Comparison of ENCODE assay signal across 7 cellular contexts in genomic region chr19:19380316-19380715, GRCh38. TPM values are rescaled to one million over a fixed set of nuclear protein-coding genes. Genes with fewer than 3 reads are reported as not detected.
A peak's percentile ranks its signal among the peaks of the same experiment; 100 is the strongest.
DNase-seq lines count a peak whose midpoint lies in the region; FAIRE-seq and TF ChIP-seq lines count a peak whose summit lies in the region.
"Not testable (repeated sequence)": the region's sequence is repeated elsewhere in the genome, so short reads cannot be mapped to it uniquely, and the experiment has no call there.

No MANE protein-coding gene starts in this region.

- not testable (repeated sequence) for H3K79me2 ChIP-seq in MM.1S (ENCODE audit: low read length)

- H4K20me1 ChIP-seq in MM.1S (ENCODE audit: insufficient read depth, low read length): not testable (repeated sequence)

- not testable (repeated sequence) for H3K9me3 ChIP-seq in MM.1S (replicated peaks; ENCODE audit: insufficient read depth, low read length); colonic mucosa; kidney (ENCODE audit: control insufficient read depth in 1 of 2, low read length in 2 of 2); mucosa of rectum (ENCODE audit: control insufficient read depth in 2 of 2, low read length in 2 of 2); transverse colon

- H3K9me2 ChIP-seq in MM.1S (replicated peaks; ENCODE audit: insufficient read depth, low read length): not testable (repeated sequence)

- H3K27ac ChIP-seq in MM.1S (ENCODE audit: low read length) (peak overlapping the region; percentile 69; the same call in 1 of the 2 replicates), VCaP (peak overlapping the region; percentile 21; the same call in 1 of the 2 replicates), colonic mucosa (peak overlapping the region; percentile 84), mucosa of rectum (ENCODE audit: low read depth in 2 of 2, low read length in 2 of 2) (peak overlapping the region; percentile 76 to 88), skin epidermis (peak overlapping the region in 11 of 21 experiments; percentile 7 to 61 (median 30)), transverse colon (peak overlapping the region; percentile 72 to 81 (median 75))
- H3K27ac ChIP-seq in kidney (ENCODE audit: low read depth in 2 of 2, low read length in 2 of 2): not testable (repeated sequence)

- not testable (repeated sequence) for H3F3A ChIP-seq in MM.1S (ENCODE audit: insufficient read depth, low read length)

- H3K36me3 ChIP-seq in MM.1S (replicated peaks; ENCODE audit: insufficient read depth, low read length); colonic mucosa; kidney (ENCODE audit: control insufficient read depth in 1 of 2, insufficient read depth in 2 of 2, low read length in 2 of 2); mucosa of rectum (ENCODE audit: control insufficient read depth in 2 of 2, insufficient read depth in 2 of 2, low read length in 2 of 2); transverse colon: not testable (repeated sequence)

- H3K4me2 ChIP-seq in MM.1S (ENCODE audit: low read depth, low read length): not testable (repeated sequence)

- H3K27me3 ChIP-seq in MM.1S (replicated peaks; ENCODE audit: insufficient read depth, low read length); colonic mucosa; mucosa of rectum (ENCODE audit: control insufficient read depth in 2 of 2, insufficient read depth in 2 of 2, low read length in 2 of 2); transverse colon: not testable (repeated sequence)

- not testable (repeated sequence) for TF ChIP-seq CTCF in MM.1S (IDR thresholded peaks at IDR 0.05; ENCODE audit: low read length); VCaP (conservative IDR thresholded peaks at IDR 0.05); colonic mucosa (IDR thresholded peaks at IDR 0.05); kidney (IDR thresholded peaks at IDR 0.05; ENCODE audit: borderline replicate concordance, extremely low read depth, insufficient read depth); transverse colon (IDR thresholded peaks at IDR 0.05)

- H3K4me1 ChIP-seq in MM.1S (ENCODE audit: low read length) (peaks cover 12% of the 10 kb centered on the region), colonic mucosa (peaks cover 22% of the 10 kb centered on the region), mucosa of rectum (ENCODE audit: control insufficient read depth in 2 of 2, insufficient read depth in 2 of 2, low read length in 2 of 2) (peaks cover 30 to 46% of the 10 kb centered on the region in 2 donors), transverse colon (peaks cover 18 to 83% (median 58%) of the 10 kb centered on the region in 4 donors)
- not testable (repeated sequence) for H3K4me1 ChIP-seq in kidney (ENCODE audit: control insufficient read depth in 1 of 2, insufficient read depth in 1 of 2, low read depth in 1 of 2, low read length in 2 of 2)

- not testable (repeated sequence) for H3K9ac ChIP-seq in MM.1S (ENCODE audit: low read length); colonic mucosa (ENCODE audit: low read depth in 2 of 2, low read length in 2 of 2); kidney (ENCODE audit: low read length in 2 of 2); mucosa of rectum (ENCODE audit: low read depth in 1 of 2, low read length in 2 of 2)

- in situ Hi-C loops in transverse colon (cut with MboI; ENCODE audit: low pct_ligation_motif_present in 1 of 4, low pct_unique_long_range_greater_than_20kb in 1 of 4, low sequenced_read_pairs in 3 of 4): not testable (repeated sequence)

- TF ChIP-seq POLR2A in transverse colon (IDR thresholded peaks at IDR 0.05): not testable (repeated sequence)

- FAIRE-seq in kidney (lab: Jason Lieb, UNC): not testable (repeated sequence)

- intact Hi-C loops in colonic mucosa (cut with DNase I); kidney (cut with DNase I); transverse colon (cut with DNase I; ENCODE audit: low total_unique reads): not testable (repeated sequence)

- H3K4me3 ChIP-seq in MM.1S (ENCODE audit: low read length); colonic mucosa; kidney (ENCODE audit: low read length in 2 of 2); mucosa of rectum (ENCODE audit: low read length in 2 of 2); skin epidermis; transverse colon: not testable (repeated sequence)

- DNase-seq in MM.1S, colonic mucosa, transverse colon: not testable (repeated sequence)
- DNase-seq in kidney: peak; percentile 16

- 86 to 91% methylated on average over 8 to 12 of the region's 12 CpGs for WGBS in transverse colon (ENCODE audit: low coverage in 1 of 2), 2 donors

- not testable (repeated sequence) for TF ChIP-seq EP300 in transverse colon (IDR thresholded peaks at IDR 0.05; ENCODE audit: low read depth)

- not testable (repeated sequence) for H2AFZ ChIP-seq in MM.1S (ENCODE audit: low read length)

RNA-seq across cellular contexts. Expression of gene GATAD2A, which starts 25.2 kb away (rescaled TPM):
- total RNA-seq in colonic mucosa: 100 to 1,000 TPM; 102 to 145 TPM
- 91.0 TPM for total RNA-seq in kidney
- polyA plus RNA-seq in kidney (ENCODE audit: insufficient read depth, low read depth, low replicate concordance): 18.0 TPM
- total RNA-seq in transverse colon: 100 to 1,000 TPM in 1 of 4 donors, 10 to 100 TPM in 3; 45.6 to 102 (median 65.7) TPM

RNA-seq across cellular contexts. Expression of gene MAU2, which starts 59.7 kb away (rescaled TPM):
- total RNA-seq in colonic mucosa (10 to 100 TPM; 33.5 to 56.7 TPM), kidney (69.8 TPM), transverse colon (100 to 1,000 TPM in 1 of 4 donors, 10 to 100 TPM in 3; 59.1 to 214 (median 79.2) TPM)
- 12.3 TPM for polyA plus RNA-seq in kidney (ENCODE audit: insufficient read depth, low read depth, low replicate concordance)
